ENCODE assay signal across 19 cellular contexts in genomic region chrY:19043185-19043506, GRCh38.
"Had no signal": no experiment of that assay in that cellular context is flagged by ENCODE, and none has a peak within 500 bp of the region (broad histone marks: within the 10 kb centered on the region; RNA-seq: fewer than 3 reads in every experiment).

No MANE protein-coding gene starts in this region.

- H3K27ac Mint-ChIP-seq: effector memory CD8-positive, alpha-beta T cell; naive B cell; nephron had no signal

- H3K4me1 Mint-ChIP-seq: naive B cell, nephron had no signal

- H3K4me1 ChIP-seq: esophagus muscularis mucosa, gastrocnemius medialis, left ventricle myocardium inferior, lower lobe of right lung, right atrium auricular region, stomach, transverse colon had no signal

- H3K9me3 Mint-ChIP-seq: nephron had no signal

- H3K36me3 Mint-ChIP-seq: naive B cell had no signal

- ATAC-seq: effector memory CD8-positive, alpha-beta T cell; gastrocnemius medialis; left cardiac atrium; lower lobe of right lung had no signal

- H3K9me3 ChIP-seq: esophagus muscularis mucosa, gastrocnemius medialis, left ventricle myocardium inferior, lower lobe of right lung, right atrium auricular region, stomach, thoracic aorta, transverse colon had no signal

- H3K27me3 Mint-ChIP-seq: effector memory CD8-positive, alpha-beta T cell; naive B cell had no signal

- H3K4me3 Mint-ChIP-seq: effector memory CD8-positive, alpha-beta T cell; naive B cell; nephron had no signal

- H3K4me3 ChIP-seq: esophagus muscularis mucosa, gastrocnemius medialis, hepatocyte, left ventricle myocardium inferior, lower lobe of right lung, right atrium auricular region, stomach, thoracic aorta, transverse colon had no signal

- DNase-seq: effector memory CD8-positive, alpha-beta T cell; gastrocnemius medialis; kidney; left cardiac atrium; left ventricle myocardium inferior; lower lobe of right lung; mesenchymal stem cell; naive B cell; posterior cingulate gyrus; small intestine; stimulated activated CD4-positive, alpha-beta T cell treated with anti-CD3 and anti-CD28 coated beads, Interleukin-12 subunit alpha, Interleukin-12 subunit beta, amount 100 ng/mL, for 4 hours; stimulated activated naive CD4-positive, alpha-beta T cell; stomach; transverse colon had no signal

- H3K36me3 ChIP-seq: gastrocnemius medialis, left ventricle myocardium inferior, lower lobe of right lung, right atrium auricular region, thoracic aorta, transverse colon had no signal

- H3K27me3 ChIP-seq: esophagus muscularis mucosa, gastrocnemius medialis, hepatocyte, right atrium auricular region, stomach, transverse colon had no signal
